ENCODE assay signal across 16 cellular contexts in the genomic region with DNA sequence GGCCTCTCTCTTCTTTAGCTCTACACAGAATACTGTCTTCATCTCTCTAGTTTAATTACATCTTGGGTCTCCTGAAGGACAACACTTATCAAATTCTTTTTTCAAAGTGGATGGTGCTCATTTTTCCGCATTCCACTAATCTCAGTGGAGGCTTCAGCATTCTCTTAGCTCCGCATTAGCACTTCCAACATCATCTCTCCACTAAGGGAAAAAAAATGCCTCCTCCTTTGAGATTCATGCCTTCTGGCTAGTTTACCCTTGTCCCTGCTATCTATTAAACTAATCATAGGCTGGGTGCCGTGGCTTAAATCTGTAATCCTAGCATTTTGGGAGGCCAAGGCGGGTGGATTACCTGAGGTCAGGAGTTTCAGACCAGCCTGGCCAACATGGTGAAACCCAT. TPM values are rescaled to one million over a fixed set of nuclear protein-coding genes. Genes with fewer than 3 reads are reported as not detected.
DNase-seq lines count a peak whose midpoint lies in the region; ATAC-seq lines count a peak whose summit lies in the region.
"Had no signal": no experiment of that assay in that cellular context is flagged by ENCODE, and none has a peak within 500 bp of the region (broad histone marks: within the 10 kb centered on the region; RNA-seq: fewer than 3 reads in every experiment).

No MANE protein-coding gene starts in this region.

- H3K9ac ChIP-seq in trophoblast cell (ENCODE audit: low read length) = no peak overlapping the region
- H3K9ac ChIP-seq: BLaER1 treated with 17β-estradiol and CSF1 and Interleukin-3, amounts not matched to agents 10 nM and 100 nM had no signal

- no peak overlapping the region for H3K27ac ChIP-seq in trophoblast cell (ENCODE audit: low read depth, low read length)
- H3K27ac ChIP-seq: 22Rv1; A549; BLaER1 treated with 17β-estradiol and CSF1 and Interleukin-3, amounts not matched to agents 10 nM and 100 nM; C4-2B had no signal

- H3K79me2 ChIP-seq in trophoblast cell (ENCODE audit: control insufficient read depth, insufficient read depth, low read length, poor library complexity) = no peaks in the 10 kb centered on the region

- no peak overlapping the region for H2BK5ac ChIP-seq in trophoblast cell (ENCODE audit: low read depth, low read length, poor library complexity)

- H2AFZ ChIP-seq in trophoblast cell (ENCODE audit: insufficient read depth, low read length, poor library complexity) = no peak overlapping the region

- H2AK5ac ChIP-seq in trophoblast cell (ENCODE audit: low read length) = no peak overlapping the region

- no peak overlapping the region for H3K18ac ChIP-seq in trophoblast cell (ENCODE audit: low read length)

- H4K12ac ChIP-seq in trophoblast cell (ENCODE audit: low read depth, low read length) = no peak overlapping the region

- H3K14ac ChIP-seq in trophoblast cell (ENCODE audit: low read length) = no peak overlapping the region

- peak; percentile 5 for DNase-seq in NCI-H82 (lab: John Stamatoyannopoulos, UW)
- DNase-seq in NCI-H82 treated with DMSO at 0.1 percent for 48 hours (lab: John Stamatoyannopoulos, UW; ENCODE audit: unreplicated experiment) = no peak
- peak; percentile 59 to 84 for DNase-seq in trophoblast cell
- DNase-seq in activated CD4-positive, CD25-positive, alpha-beta regulatory T cell (lab: John Stamatoyannopoulos, UW) = no peak
- DNase-seq: AML-193; Caco-2; Calu3; CD4-positive, alpha-beta T cell; CD8-positive, alpha-beta T cell; DMS79 treated with DMSO at 0.1 percent for 48 hours; GF-D8 had no signal

- no peak overlapping the region for H4K8ac ChIP-seq in trophoblast cell (ENCODE audit: low read depth, low read length)

- H3K4ac ChIP-seq in trophoblast cell (ENCODE audit: low read depth, low read length) = no peak overlapping the region

- WGBS in trophoblast cell (ENCODE audit: extremely low coverage, insufficient coverage, insufficient read length) = no CpG with 5 or more reads among the region's 4 CpGs

- no peak overlapping the region for H2BK120ac ChIP-seq in trophoblast cell (ENCODE audit: insufficient read depth, low read length, poor library complexity)

- H3K36me3 ChIP-seq in trophoblast cell (ENCODE audit: control insufficient read depth in 1 of 2, insufficient read depth in 2 of 2, low read length in 2 of 2) = peaks cover 1 to 6% of the 10 kb centered on the region in 2 experiments

- no peaks in the 10 kb centered on the region for H3K4me1 ChIP-seq in trophoblast cell (ENCODE audit: control insufficient read depth in 1 of 2, insufficient read depth in 2 of 2, low read length in 2 of 2)
- H3K4me1 ChIP-seq: A549, Caco-2 had no signal

- H3K79me1 ChIP-seq in trophoblast cell (ENCODE audit: low read length) = no peaks in the 10 kb centered on the region

- no peak overlapping the region for H4K91ac ChIP-seq in trophoblast cell (ENCODE audit: low read depth, low read length)

- no peaks in the 10 kb centered on the region for H3K27me3 ChIP-seq in trophoblast cell (ENCODE audit: insufficient read depth, low read length)
- H3K27me3 ChIP-seq: BLaER1 treated with 17β-estradiol and CSF1 and Interleukin-3, amounts not matched to agents 10 nM and 100 nM had no signal

- H3K4me2 ChIP-seq in trophoblast cell (ENCODE audit: low read length) = no peak overlapping the region
- H3K4me2 ChIP-seq: A549; BLaER1 treated with 17β-estradiol and CSF1 and Interleukin-3, amounts not matched to agents 10 nM and 100 nM had no signal

- H2BK12ac ChIP-seq in trophoblast cell (ENCODE audit: low read length) = no peak overlapping the region

- no peaks in the 10 kb centered on the region for H3K9me3 ChIP-seq in trophoblast cell (ENCODE audit: insufficient read depth, low read depth, low read length)
- H3K9me3 ChIP-seq: A549, Caco-2 had no signal

- ATAC-seq in GM18498 (IDR thresholded peaks at IDR 0.05; ENCODE audit: unreplicated experiment) = no peak
- ATAC-seq: A549; CD8-positive, alpha-beta T cell had no signal

- H3K4me3 ChIP-seq in trophoblast cell (ENCODE audit: low read depth, low read length) = no peak overlapping the region
- H3K4me3 ChIP-seq: A549; BLaER1 treated with 17β-estradiol and CSF1 and Interleukin-3, amounts not matched to agents 10 nM and 100 nM had no signal

- no peak overlapping the region for H3K23ac ChIP-seq in trophoblast cell (ENCODE audit: low read length)

RNA-seq across cellular contexts. Expression of a gene that starts 9.2 kb away (rescaled TPM):
- polyA plus RNA-seq in trophoblast cell (2013) = 26.7 and 28.0 TPM in 2 replicates

RNA-seq across cellular contexts. Expression of a gene that starts 53.2 kb away (rescaled TPM):
- 0.67 and 0.78 TPM in 2 replicates for polyA plus RNA-seq in trophoblast cell (2013)

Comparison
In these comparisons a context has a peak if more than half of its experiments do, and no peak if none do; other contexts are left out.
1. DNase-seq: peak in NCI-H82 (single experiment) and trophoblast cell (2 of 2); none in NCI-H82 treated with DMSO at 0.1 percent for 48 hours (single experiment) and activated CD4-positive, CD25-positive, alpha-beta regulatory T cell (0 of 4).